In genomic region chr17:58262149-58262548, GRCh38 we compare ENCODE assay signal across 1 cellular context.
TF ChIP-seq lines count a peak whose summit lies in the region.

No MANE protein-coding gene starts in this region.

TF ChIP-seq in K562, 482 proteins besides CTCF, POLR2A, EP300 and RAD21:
- TF ChIP-seq ATF2 (CRISPR knock-in tag; IDR thresholded peaks at IDR 0.05) = no peak
- peak; percentile 85 for TF ChIP-seq CBX8 (IDR thresholded peaks at IDR 0.05; ENCODE audit: borderline replicate concordance, extremely low read depth, low read depth, low read length, poor library complexity, severe bottlenecking)
- TF ChIP-seq PPARD (CRISPR knock-in tag; IDR thresholded peaks at IDR 0.05) = no peak
- TF ChIP-seq EP400 (IDR thresholded peaks at IDR 0.05) = no peak
- no peak for TF ChIP-seq GMEB1 (CRISPR knock-in tag; IDR thresholded peaks at IDR 0.05)
- no peak for TF ChIP-seq NCOA6 (IDR thresholded peaks at IDR 0.05)
